In the genomic region with DNA sequence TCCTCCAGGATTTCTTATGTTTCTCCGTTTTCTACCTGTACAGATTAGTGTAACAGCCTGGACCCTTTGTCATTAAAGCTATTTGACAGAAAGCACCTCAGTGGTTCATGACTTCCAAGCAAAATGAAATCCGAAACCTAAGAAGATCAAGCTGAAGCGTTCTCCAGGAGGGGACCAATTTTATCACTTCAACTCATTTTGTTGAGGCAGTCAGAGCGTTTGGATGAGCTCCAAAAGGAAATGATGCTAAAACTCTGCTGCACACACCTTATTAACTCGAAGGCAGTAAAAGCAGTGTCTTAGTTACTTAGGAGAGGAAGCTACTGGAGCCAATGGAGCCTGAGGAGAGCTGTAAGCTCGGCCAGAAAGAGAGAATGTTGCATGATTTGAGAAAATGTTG, we compare ENCODE assay signal across 13 cellular contexts.
"Had no signal": no experiment of that assay in that cellular context is flagged by ENCODE, and none has a peak within 500 bp of the region (broad histone marks: within the 10 kb centered on the region; RNA-seq: fewer than 3 reads in every experiment).

No MANE protein-coding gene starts in this region.

- DNase-seq: activated CD4-positive, alpha-beta T cell treated with anti-CD3 and anti-CD28 coated beads for 4 hours; activated naive CD4-positive, alpha-beta T cell treated with Interleukin-2 at 50 U/mL for 16 hours; activated naive CD8-positive, alpha-beta T cell treated with anti-CD3 and anti-CD28 coated beads, Interleukin-2, amount 50 U/mL, for 24 hours; dorsolateral prefrontal cortex; hypothalamus; ovary; retina; stimulated activated CD4-positive, alpha-beta T cell treated with anti-CD3 and anti-CD28 coated beads, Interleukin-15, amount 100 ng/mL, for 24 hours; stimulated activated CD4-positive, alpha-beta T cell treated with anti-CD3 and anti-CD28 coated beads, Interleukin-4, amount 100 ng/mL, for 24 hours; stimulated activated naive CD8-positive, alpha-beta T cell treated with anti-CD3 and anti-CD28 coated beads, Interleukin-15, amount 100 ng/mL, for 72 hours; testis had no signal

- H3K9me3 ChIP-seq: ascending aorta, ovary, testis had no signal

- H3K27ac ChIP-seq: ascending aorta, dorsolateral prefrontal cortex, ovary, testis had no signal

- ATAC-seq: activated naive CD8-positive, alpha-beta T cell treated with anti-CD3 and anti-CD28 coated beads, Interleukin-2, amount 50 U/mL, for 24 hours; esophagus mucosa; stimulated activated naive CD8-positive, alpha-beta T cell treated with anti-CD3 and anti-CD28 coated beads, Interleukin-15, amount 100 ng/mL, for 72 hours had no signal

- H3K36me3 ChIP-seq: ascending aorta, ovary had no signal

- H3K4me3 ChIP-seq: ascending aorta, dorsolateral prefrontal cortex, ovary, testis had no signal

- H3K27me3 ChIP-seq: ascending aorta, dorsolateral prefrontal cortex, ovary, testis had no signal

- H3K4me1 ChIP-seq: ascending aorta, testis had no signal
